ENCODE assay signal across 1 cellular context in the genomic region with DNA sequence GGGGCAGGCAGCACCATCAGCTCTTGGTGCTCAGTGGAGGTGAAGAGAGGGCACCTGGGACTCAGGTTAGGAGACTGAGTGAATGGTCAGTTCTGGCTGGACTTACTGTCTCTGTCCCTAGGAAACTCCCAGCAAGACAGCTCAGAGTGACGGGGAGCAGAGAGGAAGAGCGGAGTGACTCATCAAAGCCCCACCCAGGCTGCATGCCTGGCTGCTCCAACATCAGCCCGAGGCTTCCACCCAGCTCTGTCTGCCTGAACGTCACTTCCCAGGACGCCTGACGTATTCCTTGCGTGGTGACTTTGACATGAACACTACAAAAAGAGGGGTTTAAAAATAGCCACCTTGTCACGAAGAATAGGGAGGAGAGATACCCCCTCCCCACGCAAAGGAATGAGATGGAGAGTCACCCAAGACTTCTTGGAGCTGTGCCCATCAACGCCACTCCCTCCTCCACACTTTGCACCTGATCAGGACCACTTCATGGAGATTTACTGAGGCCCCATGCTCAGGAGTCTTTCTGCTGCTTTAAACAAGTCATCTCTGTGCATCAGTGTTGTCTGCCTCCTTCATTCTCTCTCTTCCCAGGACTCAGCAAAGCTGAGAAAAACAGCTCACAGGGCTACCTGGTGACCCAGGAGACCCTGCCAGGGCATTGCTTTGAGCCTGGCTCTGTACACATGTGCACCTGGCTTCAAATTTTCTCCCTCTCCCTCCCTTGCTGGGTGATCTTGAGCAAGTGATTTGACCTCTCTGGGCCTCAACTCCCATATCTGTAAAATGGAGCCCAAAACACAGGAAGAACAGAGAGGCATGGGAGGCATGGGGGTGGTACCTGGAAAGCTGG.
TF ChIP-seq lines count a peak whose summit lies in the region.

No MANE protein-coding gene starts in this region.

TF ChIP-seq in K562, 482 proteins besides CTCF, POLR2A, EP300 and RAD21 (continued from another document):
- TF ChIP-seq, protein P1, sequence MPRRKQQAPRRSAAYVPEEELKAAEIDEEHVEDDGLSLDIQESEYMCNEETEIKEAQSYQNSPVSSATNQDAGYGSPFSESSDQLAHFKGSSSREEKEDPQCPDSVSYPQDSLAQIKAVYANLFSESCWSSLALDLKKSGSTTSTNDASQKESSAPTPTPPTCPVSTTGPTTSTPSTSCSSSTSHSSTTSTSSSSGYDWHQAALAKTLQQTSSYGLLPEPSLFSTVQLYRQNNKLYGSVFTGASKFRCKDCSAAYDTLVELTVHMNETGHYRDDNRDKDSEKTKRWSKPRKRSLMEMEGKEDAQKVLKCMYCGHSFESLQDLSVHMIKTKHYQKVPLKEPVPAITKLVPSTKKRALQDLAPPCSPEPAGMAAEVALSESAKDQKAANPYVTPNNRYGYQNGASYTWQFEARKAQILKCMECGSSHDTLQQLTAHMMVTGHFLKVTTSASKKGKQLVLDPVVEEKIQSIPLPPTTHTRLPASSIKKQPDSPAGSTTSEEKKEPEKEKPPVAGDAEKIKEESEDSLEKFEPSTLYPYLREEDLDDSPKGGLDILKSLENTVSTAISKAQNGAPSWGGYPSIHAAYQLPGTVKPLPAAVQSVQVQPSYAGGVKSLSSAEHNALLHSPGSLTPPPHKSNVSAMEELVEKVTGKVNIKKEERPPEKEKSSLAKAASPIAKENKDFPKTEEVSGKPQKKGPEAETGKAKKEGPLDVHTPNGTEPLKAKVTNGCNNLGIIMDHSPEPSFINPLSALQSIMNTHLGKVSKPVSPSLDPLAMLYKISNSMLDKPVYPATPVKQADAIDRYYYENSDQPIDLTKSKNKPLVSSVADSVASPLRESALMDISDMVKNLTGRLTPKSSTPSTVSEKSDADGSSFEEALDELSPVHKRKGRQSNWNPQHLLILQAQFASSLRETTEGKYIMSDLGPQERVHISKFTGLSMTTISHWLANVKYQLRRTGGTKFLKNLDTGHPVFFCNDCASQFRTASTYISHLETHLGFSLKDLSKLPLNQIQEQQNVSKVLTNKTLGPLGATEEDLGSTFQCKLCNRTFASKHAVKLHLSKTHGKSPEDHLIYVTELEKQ (CRISPR knock-in tag; IDR thresholded peaks at IDR 0.05) = no peak
- 0 out of 2 replicates have a peak, but pooled peaks have one; percentile 62 for TF ChIP-seq JUNB (CRISPR knock-in tag; conservative IDR thresholded peaks at IDR 0.05)
- no peak for TF ChIP-seq POLR2B (IDR thresholded peaks at IDR 0.05; ENCODE audit: low read depth, partially characterized antibody)
- TF ChIP-seq ZZZ3 (IDR thresholded peaks at IDR 0.05) = no peak
- no peak for TF ChIP-seq ZNF41 (CRISPR knock-in tag; conservative IDR thresholded peaks at IDR 0.05)
- TF ChIP-seq RBM22 (IDR thresholded peaks at IDR 0.05; ENCODE audit: low read depth, low read length, poor library complexity, severe bottlenecking) = no peak
- TF ChIP-seq ZNF133 (CRISPR knock-in tag; IDR thresholded peaks at IDR 0.05) = no peak
- no peak for TF ChIP-seq NBN (IDR thresholded peaks at IDR 0.05; ENCODE audit: low read depth)
- no peak for TF ChIP-seq IFI16 (CRISPR knock-in tag; IDR thresholded peaks at IDR 0.05)
- TF ChIP-seq GTF2E2 (tag; IDR thresholded peaks at IDR 0.05) = no peak
- no peak for TF ChIP-seq TEAD2 (tag; IDR thresholded peaks at IDR 0.05)
- no peak for TF ChIP-seq RFX5 (IDR thresholded peaks at IDR 0.05; ENCODE audit: low read depth, low read length)
- TF ChIP-seq, protein P2, sequence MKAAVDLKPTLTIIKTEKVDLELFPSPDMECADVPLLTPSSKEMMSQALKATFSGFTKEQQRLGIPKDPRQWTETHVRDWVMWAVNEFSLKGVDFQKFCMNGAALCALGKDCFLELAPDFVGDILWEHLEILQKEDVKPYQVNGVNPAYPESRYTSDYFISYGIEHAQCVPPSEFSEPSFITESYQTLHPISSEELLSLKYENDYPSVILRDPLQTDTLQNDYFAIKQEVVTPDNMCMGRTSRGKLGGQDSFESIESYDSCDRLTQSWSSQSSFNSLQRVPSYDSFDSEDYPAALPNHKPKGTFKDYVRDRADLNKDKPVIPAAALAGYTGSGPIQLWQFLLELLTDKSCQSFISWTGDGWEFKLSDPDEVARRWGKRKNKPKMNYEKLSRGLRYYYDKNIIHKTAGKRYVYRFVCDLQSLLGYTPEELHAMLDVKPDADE (conservative IDR thresholded peaks at IDR 0.05; ENCODE audit: control insufficient read depth, low read depth, low read length) = no peak
- no peak for TF ChIP-seq ZNF217 (CRISPR knock-in tag; IDR thresholded peaks at IDR 0.05)
- TF ChIP-seq, protein P3, sequence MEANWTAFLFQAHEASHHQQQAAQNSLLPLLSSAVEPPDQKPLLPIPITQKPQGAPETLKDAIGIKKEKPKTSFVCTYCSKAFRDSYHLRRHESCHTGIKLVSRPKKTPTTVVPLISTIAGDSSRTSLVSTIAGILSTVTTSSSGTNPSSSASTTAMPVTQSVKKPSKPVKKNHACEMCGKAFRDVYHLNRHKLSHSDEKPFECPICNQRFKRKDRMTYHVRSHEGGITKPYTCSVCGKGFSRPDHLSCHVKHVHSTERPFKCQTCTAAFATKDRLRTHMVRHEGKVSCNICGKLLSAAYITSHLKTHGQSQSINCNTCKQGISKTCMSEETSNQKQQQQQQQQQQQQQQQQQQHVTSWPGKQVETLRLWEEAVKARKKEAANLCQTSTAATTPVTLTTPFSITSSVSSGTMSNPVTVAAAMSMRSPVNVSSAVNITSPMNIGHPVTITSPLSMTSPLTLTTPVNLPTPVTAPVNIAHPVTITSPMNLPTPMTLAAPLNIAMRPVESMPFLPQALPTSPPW (CRISPR knock-in tag; IDR thresholded peaks at IDR 0.05) = peak; percentile 28; the same call in 1 of the 2 replicates
- TF ChIP-seq, protein P4, sequence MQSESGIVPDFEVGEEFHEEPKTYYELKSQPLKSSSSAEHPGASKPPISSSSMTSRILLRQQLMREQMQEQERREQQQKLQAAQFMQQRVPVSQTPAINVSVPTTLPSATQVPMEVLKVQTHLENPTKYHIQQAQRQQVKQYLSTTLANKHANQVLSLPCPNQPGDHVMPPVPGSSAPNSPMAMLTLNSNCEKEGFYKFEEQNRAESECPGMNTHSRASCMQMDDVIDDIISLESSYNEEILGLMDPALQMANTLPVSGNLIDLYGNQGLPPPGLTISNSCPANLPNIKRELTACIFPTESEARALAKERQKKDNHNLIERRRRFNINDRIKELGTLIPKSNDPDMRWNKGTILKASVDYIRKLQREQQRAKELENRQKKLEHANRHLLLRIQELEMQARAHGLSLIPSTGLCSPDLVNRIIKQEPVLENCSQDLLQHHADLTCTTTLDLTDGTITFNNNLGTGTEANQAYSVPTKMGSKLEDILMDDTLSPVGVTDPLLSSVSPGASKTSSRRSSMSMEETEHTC (IDR thresholded peaks at IDR 0.05) = no peak
- TF ChIP-seq DIDO1 (tag; IDR thresholded peaks at IDR 0.05; ENCODE audit: low read depth) = no peak
- TF ChIP-seq RNF2 (IDR thresholded peaks at IDR 0.05) = no peak
- 0 out of 2 replicates have a peak, but pooled peaks have one; percentile 48 for TF ChIP-seq MTA3 (IDR thresholded peaks at IDR 0.05; ENCODE audit: borderline replicate concordance)
- no peak for TF ChIP-seq ZNF274 (IDR thresholded peaks at IDR 0.05; ENCODE audit: borderline replicate concordance, low read depth, low read length)
- TF ChIP-seq WHSC1 (IDR thresholded peaks at IDR 0.05; ENCODE audit: low read length) = no peak
- TF ChIP-seq NFIC (IDR thresholded peaks at IDR 0.05) = peak; percentile 78
- TF ChIP-seq, protein P5, sequence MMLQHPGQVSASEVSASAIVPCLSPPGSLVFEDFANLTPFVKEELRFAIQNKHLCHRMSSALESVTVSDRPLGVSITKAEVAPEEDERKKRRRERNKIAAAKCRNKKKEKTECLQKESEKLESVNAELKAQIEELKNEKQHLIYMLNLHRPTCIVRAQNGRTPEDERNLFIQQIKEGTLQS (IDR thresholded peaks at IDR 0.05) = peak; percentile 94
- TF ChIP-seq, protein P5 (CRISPR knock-in tag; conservative IDR thresholded peaks at IDR 0.05) = no peak
- TF ChIP-seq CTBP1 (IDR thresholded peaks at IDR 0.05; ENCODE audit: borderline replicate concordance) = peak; percentile 80
- TF ChIP-seq NRF1 (conservative IDR thresholded peaks at IDR 0.05 in 1 of 2, IDR thresholded peaks at IDR 0.05 in 1 of 2) = peak in 1 of 2 experiments; percentile 29; a peak in 2 of 4 replicates
- TF ChIP-seq SMARCE1 (IDR thresholded peaks at IDR 0.05) = peak; percentile 71
- TF ChIP-seq, protein P6, sequence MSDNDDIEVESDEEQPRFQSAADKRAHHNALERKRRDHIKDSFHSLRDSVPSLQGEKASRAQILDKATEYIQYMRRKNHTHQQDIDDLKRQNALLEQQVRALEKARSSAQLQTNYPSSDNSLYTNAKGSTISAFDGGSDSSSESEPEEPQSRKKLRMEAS (CRISPR knock-in tag; IDR thresholded peaks at IDR 0.05) = no peak
- TF ChIP-seq, protein P7, sequence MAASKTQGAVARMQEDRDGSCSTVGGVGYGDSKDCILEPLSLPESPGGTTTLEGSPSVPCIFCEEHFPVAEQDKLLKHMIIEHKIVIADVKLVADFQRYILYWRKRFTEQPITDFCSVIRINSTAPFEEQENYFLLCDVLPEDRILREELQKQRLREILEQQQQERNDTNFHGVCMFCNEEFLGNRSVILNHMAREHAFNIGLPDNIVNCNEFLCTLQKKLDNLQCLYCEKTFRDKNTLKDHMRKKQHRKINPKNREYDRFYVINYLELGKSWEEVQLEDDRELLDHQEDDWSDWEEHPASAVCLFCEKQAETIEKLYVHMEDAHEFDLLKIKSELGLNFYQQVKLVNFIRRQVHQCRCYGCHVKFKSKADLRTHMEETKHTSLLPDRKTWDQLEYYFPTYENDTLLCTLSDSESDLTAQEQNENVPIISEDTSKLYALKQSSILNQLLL (CRISPR knock-in tag; IDR thresholded peaks at IDR 0.05; ENCODE audit: borderline replicate concordance) = no peak
- TF ChIP-seq, protein P8, sequence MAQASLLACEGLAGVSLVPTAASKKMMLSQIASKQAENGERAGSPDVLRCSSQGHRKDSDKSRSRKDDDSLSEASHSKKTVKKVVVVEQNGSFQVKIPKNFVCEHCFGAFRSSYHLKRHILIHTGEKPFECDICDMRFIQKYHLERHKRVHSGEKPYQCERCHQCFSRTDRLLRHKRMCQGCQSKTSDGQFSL (CRISPR knock-in tag; IDR thresholded peaks at IDR 0.05) = no peak
- TF ChIP-seq, protein P8 (tag; IDR thresholded peaks at IDR 0.05) = no peak
- TF ChIP-seq ZNF764 (CRISPR knock-in tag; IDR thresholded peaks at IDR 0.05; ENCODE audit: low read depth) = no peak
- TF ChIP-seq TFAM (CRISPR knock-in tag; conservative IDR thresholded peaks at IDR 0.05) = no peak
- TF ChIP-seq EZH2 (IDR thresholded peaks at IDR 0.05; ENCODE audit: borderline replicate concordance, low read depth, low read length) = no peak
- no peak for TF ChIP-seq ZSCAN32 (CRISPR knock-in tag; IDR thresholded peaks at IDR 0.05)
- TF ChIP-seq TBL1XR1 (IDR thresholded peaks at IDR 0.05; ENCODE audit: low read length in 2 of 2) = no peak
- TF ChIP-seq, protein P9, sequence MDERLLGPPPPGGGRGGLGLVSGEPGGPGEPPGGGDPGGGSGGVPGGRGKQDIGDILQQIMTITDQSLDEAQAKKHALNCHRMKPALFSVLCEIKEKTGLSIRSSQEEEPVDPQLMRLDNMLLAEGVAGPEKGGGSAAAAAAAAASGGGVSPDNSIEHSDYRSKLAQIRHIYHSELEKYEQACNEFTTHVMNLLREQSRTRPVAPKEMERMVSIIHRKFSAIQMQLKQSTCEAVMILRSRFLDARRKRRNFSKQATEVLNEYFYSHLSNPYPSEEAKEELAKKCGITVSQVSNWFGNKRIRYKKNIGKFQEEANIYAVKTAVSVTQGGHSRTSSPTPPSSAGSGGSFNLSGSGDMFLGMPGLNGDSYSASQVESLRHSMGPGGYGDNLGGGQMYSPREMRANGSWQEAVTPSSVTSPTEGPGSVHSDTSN (CRISPR knock-in tag; IDR thresholded peaks at IDR 0.05; ENCODE audit: low read depth) = 0 out of 2 replicates have a peak, but pooled peaks have one; percentile 10
- TF ChIP-seq, protein P9 (tag; conservative IDR thresholded peaks at IDR 0.05; ENCODE audit: low read depth) = no peak; the same call in 1 of the 2 replicates
- no peak for TF ChIP-seq CC2D1A (IDR thresholded peaks at IDR 0.05)
- no peak for TF ChIP-seq ZNF324 (CRISPR knock-in tag; IDR thresholded peaks at IDR 0.05)
- TF ChIP-seq BHLHE40 (IDR thresholded peaks at IDR 0.05; ENCODE audit: low read length) = 0 out of 2 replicates have a peak, but pooled peaks have one; percentile 19
- TF ChIP-seq, protein P10, sequence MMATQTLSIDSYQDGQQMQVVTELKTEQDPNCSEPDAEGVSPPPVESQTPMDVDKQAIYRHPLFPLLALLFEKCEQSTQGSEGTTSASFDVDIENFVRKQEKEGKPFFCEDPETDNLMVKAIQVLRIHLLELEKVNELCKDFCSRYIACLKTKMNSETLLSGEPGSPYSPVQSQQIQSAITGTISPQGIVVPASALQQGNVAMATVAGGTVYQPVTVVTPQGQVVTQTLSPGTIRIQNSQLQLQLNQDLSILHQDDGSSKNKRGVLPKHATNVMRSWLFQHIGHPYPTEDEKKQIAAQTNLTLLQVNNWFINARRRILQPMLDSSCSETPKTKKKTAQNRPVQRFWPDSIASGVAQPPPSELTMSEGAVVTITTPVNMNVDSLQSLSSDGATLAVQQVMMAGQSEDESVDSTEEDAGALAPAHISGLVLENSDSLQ (IDR thresholded peaks at IDR 0.05) = peak; percentile 89
- no peak for TF ChIP-seq SIX5 (IDR thresholded peaks at IDR 0.05; ENCODE audit: borderline replicate concordance in 1 of 2, insufficient read depth in 1 of 2, low read depth in 1 of 2, low read length in 2 of 2)
- TF ChIP-seq PML (IDR thresholded peaks at IDR 0.05; ENCODE audit: low read length) = no peak
- TF ChIP-seq, protein P11, sequence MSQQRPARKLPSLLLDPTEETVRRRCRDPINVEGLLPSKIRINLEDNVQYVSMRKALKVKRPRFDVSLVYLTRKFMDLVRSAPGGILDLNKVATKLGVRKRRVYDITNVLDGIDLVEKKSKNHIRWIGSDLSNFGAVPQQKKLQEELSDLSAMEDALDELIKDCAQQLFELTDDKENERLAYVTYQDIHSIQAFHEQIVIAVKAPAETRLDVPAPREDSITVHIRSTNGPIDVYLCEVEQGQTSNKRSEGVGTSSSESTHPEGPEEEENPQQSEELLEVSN (IDR thresholded peaks at IDR 0.05; ENCODE audit: borderline replicate concordance in 1 of 2, extremely low read depth in 1 of 2, insufficient read depth in 1 of 2, insufficient read length in 1 of 2, low read depth in 1 of 2, low read length in 1 of 2, poor library complexity in 1 of 2, severe bottlenecking in 1 of 2) = peak; percentile 53 to 63
TF ChIP-seq in K562: peak in this region for 52.
